In the genomic region with DNA sequence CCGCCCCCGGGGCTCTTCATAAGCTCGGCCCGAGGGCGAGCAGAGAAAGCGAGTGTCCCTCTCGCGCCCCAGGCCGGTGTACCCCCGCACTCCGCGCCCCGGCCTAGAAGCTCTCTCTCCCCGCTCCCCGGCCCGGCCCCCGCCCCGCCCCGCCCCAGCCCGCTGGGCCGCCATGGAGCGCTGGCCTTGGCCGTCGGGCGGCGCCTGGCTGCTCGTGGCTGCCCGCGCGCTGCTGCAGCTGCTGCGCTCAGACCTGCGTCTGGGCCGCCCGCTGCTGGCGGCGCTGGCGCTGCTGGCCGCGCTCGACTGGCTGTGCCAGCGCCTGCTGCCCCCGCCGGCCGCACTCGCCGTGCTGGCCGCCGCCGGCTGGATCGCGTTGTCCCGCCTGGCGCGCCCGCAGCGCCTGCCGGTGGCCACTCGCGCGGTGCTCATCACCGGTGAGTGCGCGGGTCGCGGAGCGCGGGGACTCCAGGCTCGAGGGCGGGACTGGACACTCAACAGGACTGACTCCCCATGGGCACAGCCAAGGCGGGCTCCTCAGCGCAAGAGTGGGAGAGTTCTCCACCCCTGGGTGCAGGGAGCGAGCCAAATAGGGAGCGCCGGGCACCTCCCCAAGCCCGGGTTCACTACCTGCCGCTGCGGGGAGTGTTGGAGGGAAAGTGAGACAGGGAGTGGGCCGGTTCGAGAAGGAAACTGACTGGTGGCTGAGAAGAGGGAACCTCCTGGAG, we compare ENCODE assay signal across 8 cellular contexts. TPM values are rescaled to one million over a fixed set of nuclear protein-coding genes. Genes with fewer than 3 reads are reported as not detected.
A peak's percentile ranks its signal among the peaks of the same experiment; 100 is the strongest.
DNase-seq lines count a peak whose midpoint lies in the region; ATAC-seq and TF ChIP-seq lines count a peak whose summit lies in the region.

A gene (plus strand): TSS at position 45 of the 728 bp plus-strand sequence. CDS start 128 bp downstream, at position 173.

- H3K27ac Mint-ChIP-seq in brain, result peak within 1 kb of the TSS in 2 of 5 experiments; percentile 43 to 94

- TF ChIP-seq CTCF in A673 (conservative IDR thresholded peaks at IDR 0.05; ENCODE audit: low read depth, low read length) (no peak; the same call in 1 of the 2 replicates), GM12864 (IDR thresholded peaks at IDR 0.05; ENCODE audit: low read depth, low read length, missing control alignments) (no peak), brain (conservative IDR thresholded peaks at IDR 0.05) (peak in 1 of 2 experiments; percentile 26)

- peak within 1 kb of the TSS; percentile 78 to 86 (median 82) for H3K4me3 Mint-ChIP-seq in brain

- no peaks in the 10 kb centered on the region for H3K9me3 ChIP-seq in A673 (ENCODE audit: low read depth, low read length, poor library complexity, severe bottlenecking)

- CTCF ChIA-PET in A673 (lab: Charles Lee), result interaction anchor here (0.6 to 1.0 kb wide), 8 partner anchors 9 to 688 kb away, joined by 3 to 10 read pairs (median 7); a partner anchor contains a TSS

- BruUV-seq in A673 (replicated peaks; lab: Mats Ljungman, UMichigan), result no TSS peak

- H3K27me3 ChIP-seq in A673 (replicated peaks; ENCODE audit: insufficient read depth, low read depth, low read length, poor library complexity), result peaks cover 3% of the 10 kb centered on the region

- H3K27me3 Mint-ChIP-seq in brain, result peaks cover 61% of the 10 kb centered on the region

- intact Hi-C loops in A673 (cut with micrococcal nuclease; ENCODE audit: unreplicated experiment), result no loop called here

- H3K4me3 ChIP-seq in A673 (ENCODE audit: low read depth, low read length, poor library complexity, severe bottlenecking) (peak within 1 kb of the TSS; percentile 52), GM12864 (ENCODE audit: low read depth, low read length) (peak within 1 kb of the TSS; percentile 38), skin epidermis (peak within 1 kb of the TSS; percentile 27 to 51 (median 39))

- peaks cover 4% of the 10 kb centered on the region for H3K4me1 ChIP-seq in A673 (ENCODE audit: insufficient read depth, low read length, poor library complexity, severe bottlenecking)

- POLR2A ChIA-PET in A673 (lab: Charles Lee; ENCODE audit: low non-redundant PET), result interaction anchor here (0.6 kb wide), 2 partner anchors 131 to 741 kb away, joined by 3 to 5 read pairs; no protein-coding TSS in a partner anchor

- no peaks in the 10 kb centered on the region for H3K36me3 ChIP-seq in A673 (ENCODE audit: insufficient read depth, low read length, poor library complexity, severe bottlenecking)

- ATAC-seq in GM18868 (IDR thresholded peaks at IDR 0.05; ENCODE audit: unreplicated experiment), result no peak

- H3K36me3 Mint-ChIP-seq in brain, result no peaks in the 10 kb centered on the region

- peaks cover 29% of the 10 kb centered on the region for H3K4me1 Mint-ChIP-seq in brain

- H3K9me3 Mint-ChIP-seq in brain, result no peaks in the 10 kb centered on the region

- DNase-seq in A673 (ENCODE audit: low spot score) (peak; percentile 68), GM12864 (ENCODE audit: low read depth) (no peak), RPMI8226 (peak; percentile 87), iPS-NIHi7 (ENCODE audit: extremely low spot score) (peak; percentile 81)
- no peak for DNase-seq in effector CD8-positive, alpha-beta T cell (lab: John Stamatoyannopoulos, UW)

- H3K27ac ChIP-seq in A673 (ENCODE audit: low read depth, low read length, poor library complexity, severe bottlenecking) (no peak within 1 kb of the TSS), skin epidermis (peak within 1 kb of the TSS in 18 of 21 experiments; percentile 1 to 81 (median 31))

RNA-seq across cellular contexts. Expression of the gene that starts here (rescaled TPM):
- 1.6 and 2.3 TPM in 2 replicates for total RNA-seq in A673 (2021)
- 47.9 TPM for polyA plus RNA-seq in brain (ENCODE audit: insufficient read depth, low read depth, low replicate concordance)

Comparison
In these comparisons a context has a peak if more than half of its experiments do, and no peak if none do; other contexts are left out.
1. DNase-seq: peak in A673 (single experiment), RPMI8226 (single experiment) and iPS-NIHi7 (single experiment); none in GM12864 (single experiment) and effector CD8-positive, alpha-beta T cell (single experiment).
2. Peak in every context shown above with its lines, with median percentiles within 50 percentile points of each other: H3K4me3 ChIP-seq.